In the genomic region with DNA sequence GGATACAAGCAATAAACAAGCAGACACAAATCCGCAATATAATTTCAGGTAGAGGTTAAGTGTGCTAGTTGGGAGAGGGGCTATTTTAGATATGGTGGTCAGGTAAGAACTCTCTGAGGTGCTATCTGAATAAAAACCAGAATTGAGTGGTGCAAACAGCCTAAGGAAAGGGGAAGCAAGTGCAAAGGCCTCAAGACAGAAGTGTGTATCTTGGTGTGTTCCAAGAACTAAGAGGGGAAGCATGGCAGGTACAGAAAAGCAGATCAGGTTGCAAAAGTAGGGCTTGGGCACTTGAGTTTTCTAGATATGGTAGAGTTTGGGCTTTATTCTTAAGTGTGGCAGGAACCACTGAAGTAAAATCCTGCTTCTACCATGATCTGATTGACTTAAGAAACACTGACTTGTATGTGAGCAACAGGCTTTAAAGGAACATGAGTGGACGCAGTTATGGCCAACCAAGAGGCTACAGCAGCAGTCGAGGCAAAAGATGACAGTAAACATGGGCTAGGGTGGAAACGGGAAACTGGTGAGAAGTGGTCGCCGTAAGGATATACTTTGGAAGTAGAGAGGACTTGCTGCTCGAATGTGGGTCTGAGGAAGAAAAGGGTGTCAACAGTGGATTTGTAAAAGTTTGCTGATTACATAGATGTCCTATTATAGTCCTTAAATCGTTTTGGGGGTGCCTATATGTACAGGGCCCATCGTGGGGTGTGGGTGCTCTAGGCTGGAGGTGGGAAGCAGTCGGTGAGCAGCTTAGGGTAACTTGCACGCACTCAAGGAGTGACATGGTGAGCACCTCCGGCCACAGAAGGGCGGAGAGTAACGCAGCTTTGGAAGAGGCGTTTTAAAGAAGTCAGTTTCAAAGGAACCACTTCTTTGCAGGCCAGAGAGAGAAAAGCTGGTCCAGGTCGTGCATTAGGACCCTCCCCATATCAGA, we compare ENCODE assay signal across 8 cellular contexts. TPM values are rescaled to one million over a fixed set of nuclear protein-coding genes. Genes with fewer than 3 reads are reported as not detected.
DNase-seq lines count a peak whose midpoint lies in the region; ATAC-seq and TF ChIP-seq lines count a peak whose summit lies in the region.

No MANE protein-coding gene starts in this region.

- peak; percentile 32 to 37 for ATAC-seq in CD4-positive, CD25-positive, alpha-beta regulatory T cell (ENCODE audit: low read depth in 2 of 2)
- ATAC-seq in GM19395 (IDR thresholded peaks at IDR 0.05; ENCODE audit: unreplicated experiment) (peak; percentile 65), HG03354 (IDR thresholded peaks at IDR 0.05; ENCODE audit: poor library complexity, severe bottlenecking, unreplicated experiment) (peak; percentile 64), left lung (peak; percentile 77)

- peaks cover 12% of the 10 kb centered on the region for H3K36me3 Mint-ChIP-seq in CD4-positive, CD25-positive, alpha-beta regulatory T cell
- peaks cover 34% of the 10 kb centered on the region for H3K36me3 Mint-ChIP-seq in stimulated activated naive CD8-positive, alpha-beta T cell treated with anti-CD3 and anti-CD28 coated beads, Interleukin-15, Interleukin-2, amounts not matched to agents 100 ng/mL and 50 ng/mL, for 24 hours (ENCODE audit: low read depth)

- intact Hi-C loops in left lung (cut with DNase I): no loop called here

- peak overlapping the region; percentile 74 for H3K27ac ChIP-seq in CD4-positive, CD25-positive, alpha-beta regulatory T cell (ENCODE audit: insufficient read depth, low read length, poor library complexity, severe bottlenecking)
- H3K27ac ChIP-seq in caudate nucleus (ENCODE audit: low read depth, low read length): peak overlapping the region; percentile 74
- H3K27ac ChIP-seq in left lung: peak overlapping the region; percentile 81 to 83

- peaks cover 26 to 50% (median 38%) of the 10 kb centered on the region in 4 donors for H3K4me1 Mint-ChIP-seq in CD4-positive, CD25-positive, alpha-beta regulatory T cell
- H3K4me1 Mint-ChIP-seq in stimulated activated naive CD8-positive, alpha-beta T cell treated with anti-CD3 and anti-CD28 coated beads, Interleukin-15, Interleukin-2, amounts not matched to agents 100 ng/mL and 50 ng/mL, for 24 hours (ENCODE audit: low read depth): peaks cover 43% of the 10 kb centered on the region

- TF ChIP-seq CTCF in left lung (IDR thresholded peaks at IDR 0.05): no peak

- peak overlapping the region; percentile 86 to 97 (median 95) for H3K27ac Mint-ChIP-seq in CD4-positive, CD25-positive, alpha-beta regulatory T cell
- peak overlapping the region; percentile 97 for H3K27ac Mint-ChIP-seq in stimulated activated naive CD8-positive, alpha-beta T cell treated with anti-CD3 and anti-CD28 coated beads, Interleukin-15, Interleukin-2, amounts not matched to agents 100 ng/mL and 50 ng/mL, for 24 hours

- DNase-seq in CD4-positive, CD25-positive, alpha-beta regulatory T cell: peak in 2 of 3 donors; percentile 4 to 62
- DNase-seq in SW480 (ENCODE audit: low spot score) (peak; percentile 9), caudate nucleus (lab: John Stamatoyannopoulos, UW) (peak in 6 of 61 donors; percentile 29 to 46 (median 38)), left lung (no peak), occipital lobe (lab: John Stamatoyannopoulos, UW) (no peak)

- no peaks in the 10 kb centered on the region for H3K27me3 ChIP-seq in CD4-positive, CD25-positive, alpha-beta regulatory T cell (ENCODE audit: control insufficient read depth, insufficient read depth, low read length)
- no peaks in the 10 kb centered on the region for H3K27me3 ChIP-seq in left lung

- H3K36me3 ChIP-seq in CD4-positive, CD25-positive, alpha-beta regulatory T cell (ENCODE audit: control insufficient read depth, insufficient read depth, low read length): peaks cover 21% of the 10 kb centered on the region
- peaks cover 0 to 24% of the 10 kb centered on the region in 2 donors for H3K36me3 ChIP-seq in left lung

- H3K27me3 Mint-ChIP-seq in CD4-positive, CD25-positive, alpha-beta regulatory T cell: no peaks in the 10 kb centered on the region
- H3K27me3 Mint-ChIP-seq in stimulated activated naive CD8-positive, alpha-beta T cell treated with anti-CD3 and anti-CD28 coated beads, Interleukin-15, Interleukin-2, amounts not matched to agents 100 ng/mL and 50 ng/mL, for 24 hours: no peaks in the 10 kb centered on the region

- H3K9me3 Mint-ChIP-seq in CD4-positive, CD25-positive, alpha-beta regulatory T cell: peaks cover 0 to 1% (median 0%) of the 10 kb centered on the region in 7 donors
- H3K9me3 Mint-ChIP-seq in stimulated activated naive CD8-positive, alpha-beta T cell treated with anti-CD3 and anti-CD28 coated beads, Interleukin-15, Interleukin-2, amounts not matched to agents 100 ng/mL and 50 ng/mL, for 24 hours: no peaks in the 10 kb centered on the region

- H3K4me3 Mint-ChIP-seq in CD4-positive, CD25-positive, alpha-beta regulatory T cell: peak overlapping the region; percentile 88 to 98 (median 96)
- peak overlapping the region; percentile 97 for H3K4me3 Mint-ChIP-seq in stimulated activated naive CD8-positive, alpha-beta T cell treated with anti-CD3 and anti-CD28 coated beads, Interleukin-15, Interleukin-2, amounts not matched to agents 100 ng/mL and 50 ng/mL, for 24 hours

- H3K9me3 ChIP-seq in CD4-positive, CD25-positive, alpha-beta regulatory T cell (ENCODE audit: control insufficient read depth in 2 of 2, low read length in 2 of 2): no peaks in the 10 kb centered on the region
- no peaks in the 10 kb centered on the region for H3K9me3 ChIP-seq in left lung

- H3K4me3 ChIP-seq in CD4-positive, CD25-positive, alpha-beta regulatory T cell (ENCODE audit: low read depth, low read length): peak overlapping the region; percentile 94
- peak overlapping the region; percentile 73 to 77 for H3K4me3 ChIP-seq in left lung

- H3K4me1 ChIP-seq in CD4-positive, CD25-positive, alpha-beta regulatory T cell (ENCODE audit: control insufficient read depth, insufficient read depth, low read length, poor library complexity, severe bottlenecking): peaks cover 34% of the 10 kb centered on the region
- peaks cover 12 to 23% of the 10 kb centered on the region in 2 donors for H3K4me1 ChIP-seq in left lung

RNA-seq across cellular contexts. Expression of a gene that starts 0.7 kb away (rescaled TPM):
- 6.1 TPM for total RNA-seq in CD4-positive, CD25-positive, alpha-beta regulatory T cell
- polyA plus RNA-seq in CD4-positive, CD25-positive, alpha-beta regulatory T cell: 10 to 100 TPM; 14.0 to 21.2 (median 15.0) TPM
- total RNA-seq in left lung: 10 to 100 TPM in 1 of 2 donors, 1 to 10 TPM in 1; 9.9 to 11.4 TPM
- 7.0 TPM for total RNA-seq in occipital lobe

RNA-seq across cellular contexts. Expression of a gene that starts 6.4 kb away (rescaled TPM):
- 2.1 TPM for total RNA-seq in CD4-positive, CD25-positive, alpha-beta regulatory T cell
- 1 to 10 TPM; 1.5 to 2.6 (median 2.0) TPM for polyA plus RNA-seq in CD4-positive, CD25-positive, alpha-beta regulatory T cell
- 1 to 10 TPM; 7.5 to 7.8 TPM for total RNA-seq in left lung
- 10.6 TPM for total RNA-seq in occipital lobe

Comparison
In these comparisons a context has a peak if more than half of its experiments do, and no peak if none do; other contexts are left out.
1. DNase-seq: peak in CD4-positive, CD25-positive, alpha-beta regulatory T cell (2 of 3) and SW480 (single experiment); none in left lung (0 of 2) and occipital lobe (single experiment).
2. Peak in every context shown above with its lines, with median percentiles within 50 percentile points of each other: ATAC-seq and H3K27ac ChIP-seq.